ENCODE assay signal across 6 cellular contexts in genomic region chr4:69343114-69343513, GRCh38.
DNase-seq lines count a peak whose midpoint lies in the region; ATAC-seq, FAIRE-seq and TF ChIP-seq lines count a peak whose summit lies in the region.
"Not testable (repeated sequence)": the region's sequence is repeated elsewhere in the genome, so short reads cannot be mapped to it uniquely, and the experiment has no call there.

No MANE protein-coding gene starts in this region.

- not testable (repeated sequence) for TF ChIP-seq CTCF in 22Rv1 (IDR thresholded peaks at IDR 0.05); LNCaP clone FGC (IDR thresholded peaks at IDR 0.05; ENCODE audit: control insufficient read depth, extremely low read depth, insufficient read depth); K562 (IDR thresholded peaks at IDR 0.05 in 2 of 3, conservative IDR thresholded peaks at IDR 0.05 in 1 of 3; ENCODE audit: insufficient read depth in 2 of 3, low read depth in 1 of 3, low read length in 3 of 3); prostate gland (IDR thresholded peaks at IDR 0.05)

- CTCF ChIA-PET in K562 (lab: Yijun Ruan, JAX; ENCODE audit: low intra/inter-chr PET ratio), result not testable (repeated sequence)

- TF ChIP-seq POLR2A in K562 (conservative IDR thresholded peaks at IDR 0.05); prostate gland (IDR thresholded peaks at IDR 0.05): not testable (repeated sequence)

- not testable (repeated sequence) for H4K20me1 ChIP-seq in K562 (replicated peaks; ENCODE audit: control insufficient read depth, insufficient read depth, low read length)

- not testable (repeated sequence) for ATAC-seq in K562
- ATAC-seq in left colon, result peak; percentile 73

- H3K4me2 ChIP-seq in K562 (ENCODE audit: insufficient read depth, low read length), result not testable (repeated sequence)

- WGBS in K562 (ENCODE audit: insufficient coverage, low coverage, missing lambda C conversion rate), result 0% methylated on average over 2 of the region's 2 CpGs
- 46% methylated on average over 2 of the region's 2 CpGs for WGBS in prostate gland

- in situ Hi-C loops in K562 (cut with MboI), result not testable (repeated sequence)

- not testable (repeated sequence) for H3K9ac ChIP-seq in K562 (ENCODE audit: insufficient read depth in 1 of 2, low read depth in 2 of 2, low read length in 2 of 2)

- not testable (repeated sequence) for H3K36me3 ChIP-seq in K562 (ENCODE audit: control insufficient read depth, insufficient read depth, low read length); prostate gland

- not testable (repeated sequence) for H3K4me1 ChIP-seq in K562 (replicated peaks in 1 of 2; ENCODE audit: control insufficient read depth in 2 of 2, insufficient read depth in 2 of 2, low read length in 2 of 2); prostate gland (replicated peaks)

- H3K4me3 ChIP-seq in LNCaP clone FGC (ENCODE audit: low read depth, low read length), result peak overlapping the region; percentile 33
- H3K4me3 ChIP-seq in K562, prostate gland: not testable (repeated sequence)

- H3K79me2 ChIP-seq in K562 (ENCODE audit: control insufficient read depth, insufficient read depth, low read length), result not testable (repeated sequence)

- TF ChIP-seq EP300 in K562 (IDR thresholded peaks at IDR 0.05; ENCODE audit: low read length), result not testable (repeated sequence)

- TF ChIP-seq RAD21 in K562 (CRISPR knock-in tag; conservative IDR thresholded peaks at IDR 0.05 in 1 of 2, IDR thresholded peaks at IDR 0.05 in 1 of 2), result not testable (repeated sequence)

- H3K27ac ChIP-seq in 22Rv1 (peak overlapping the region; percentile 62), K562 (ENCODE audit: extremely low read depth, low read depth, low read length) (peak overlapping the region; percentile 36; the same call in 1 of the 3 replicates), prostate gland (peak overlapping the region; percentile 8 to 48)

- H3K27me3 ChIP-seq in K562 (ENCODE audit: control insufficient read depth in 2 of 2, insufficient read depth in 2 of 2, low read length in 2 of 2); prostate gland (replicated peaks; ENCODE audit: insufficient read depth): not testable (repeated sequence)

- POLR2A ChIA-PET in K562 (lab: Yijun Ruan, JAX), result not testable (repeated sequence)

- BruUV-seq in K562 (replicated peaks; lab: Mats Ljungman, UMichigan), result not testable (repeated sequence)

- FAIRE-seq in K562 (lab: Jason Lieb, UNC), result not testable (repeated sequence)

- intact Hi-C loops in K562 (cut with micrococcal nuclease); left colon (cut with DNase I, micrococcal nuclease); prostate gland (cut with DNase I): not testable (repeated sequence)

- not testable (repeated sequence) for H2AFZ ChIP-seq in K562 (ENCODE audit: low read depth, low read length)

- DNase-seq in DMS53 (lab: John Stamatoyannopoulos, UW) (peak; percentile 13), LNCaP clone FGC (ENCODE audit: low read depth) (peak; percentile 52)
- not testable (repeated sequence) for DNase-seq in K562 (ENCODE audit: extremely low read depth in 1 of 4, low spot score in 3 of 4); left colon; prostate gland (ENCODE audit: low spot score)

- H3K9me3 ChIP-seq in K562 (replicated peaks; ENCODE audit: control insufficient read depth, insufficient read depth, low read depth, low read length); prostate gland: not testable (repeated sequence)

- not testable (repeated sequence) for H3K9me1 ChIP-seq in K562 (ENCODE audit: control insufficient read depth, insufficient read depth, low read length)
